9 cellular contexts compared by ENCODE assay signal in genomic region chr22:49847751-49848689, GRCh38. TPM values are rescaled to one million over a fixed set of nuclear protein-coding genes. Genes with fewer than 3 reads are reported as not detected.
DNase-seq lines count a peak whose midpoint lies in the region; ATAC-seq and TF ChIP-seq lines count a peak whose summit lies in the region.
"Had no signal": no experiment of that assay in that cellular context is flagged by ENCODE, and none has a peak within 500 bp of the region (broad histone marks: within the 10 kb centered on the region; RNA-seq: fewer than 3 reads in every experiment).

No MANE protein-coding gene starts in this region.

- H3K9ac ChIP-seq in SK-N-SH (no peak overlapping the region), adipocyte (ENCODE audit: low read length) (no peak overlapping the region), subcutaneous abdominal adipose tissue (ENCODE audit: low read length in 5 of 5) (peak overlapping the region in 1 of 5 donors; percentile 30)

- H3K4me1 ChIP-seq in SK-N-SH (ENCODE audit: control insufficient read depth in 1 of 2, insufficient read depth in 2 of 2, low read depth in 1 of 2, low read length in 1 of 2): peaks cover 0 to 6% of the 10 kb centered on the region in 2 experiments; a peak in 1 of 4 replicates
- H3K4me1 ChIP-seq in adipocyte (ENCODE audit: control insufficient read depth, insufficient read depth, low read length): peaks cover 7% of the 10 kb centered on the region
- H3K4me1 ChIP-seq in subcutaneous abdominal adipose tissue (ENCODE audit: control insufficient read depth in 5 of 5, insufficient read depth in 5 of 5, low read length in 5 of 5): peaks cover 0 to 32% (median 25%) of the 10 kb centered on the region in 5 donors

- H3K9me3 ChIP-seq in SK-N-SH (no peaks in the 10 kb centered on the region), adipocyte (ENCODE audit: control insufficient read depth, low read length) (no peaks in the 10 kb centered on the region), subcutaneous abdominal adipose tissue (ENCODE audit: control insufficient read depth in 5 of 5, low read length in 5 of 5) (no peaks in the 10 kb centered on the region)

- no peak for TF ChIP-seq EP300 in SK-N-SH (IDR thresholded peaks at IDR 0.05; ENCODE audit: borderline replicate concordance in 1 of 2, low read depth in 1 of 2, low read length in 1 of 2)

- H3K36me3 ChIP-seq in SK-N-SH (replicated peaks in 1 of 2; ENCODE audit: control insufficient read depth in 1 of 2, insufficient read depth in 2 of 2, low read length in 1 of 2) (no peaks in the 10 kb centered on the region), adipocyte (ENCODE audit: control insufficient read depth, insufficient read depth, low read length, severe bottlenecking) (no peaks in the 10 kb centered on the region), subcutaneous abdominal adipose tissue (ENCODE audit: control insufficient read depth in 5 of 5, insufficient read depth in 5 of 5, low read length in 5 of 5) (no peaks in the 10 kb centered on the region)

- no peak for TF ChIP-seq RAD21 in SK-N-SH (IDR thresholded peaks at IDR 0.05; ENCODE audit: low read length)

- peak; percentile 75 for DNase-seq in SK-N-SH
- DNase-seq in adipocyte (ENCODE audit: low read depth): peak; percentile 44
- no peak for DNase-seq in left lobe of liver (ENCODE audit: low spot score)
- no peak for DNase-seq in activated CD4-positive, CD25-positive, alpha-beta regulatory T cell treated with anti-CD3 and anti-CD28 coated beads, Interleukin-2, amount 50 U/mL, for 72 hours
- no peak for DNase-seq in superior temporal gyrus (ENCODE audit: extremely low spot score)
- DNase-seq: caudate nucleus had no signal

- 53% methylated on average over 31 of the region's 64 CpGs for WGBS in SK-N-SH (ENCODE audit: low lambda C conversion rate)

- H2AFZ ChIP-seq in SK-N-SH (ENCODE audit: low read depth): 0 out of 2 replicates have a peak overlapping the region, but pooled peaks have one; percentile 35

- H3F3A ChIP-seq in SK-N-SH (replicated peaks; ENCODE audit: insufficient read depth): peaks cover 9% of the 10 kb centered on the region

- H3K27ac ChIP-seq in SK-N-SH (ENCODE audit: low read depth in 2 of 2, low read length in 1 of 2) (no peak overlapping the region), subcutaneous abdominal adipose tissue (ENCODE audit: low read depth, low read length) (no peak overlapping the region)

- TF ChIP-seq CTCF in SK-N-SH (IDR thresholded peaks at IDR 0.05): no peak

- H3K4me2 ChIP-seq in SK-N-SH: peak overlapping the region; percentile 81

- H3K79me2 ChIP-seq in SK-N-SH (ENCODE audit: insufficient read depth): no peaks in the 10 kb centered on the region

- POLR2A ChIA-PET in SK-N-SH (lab: Yijun Ruan, JAX): no interaction called here

- peaks cover 28% of the 10 kb centered on the region for H3K27me3 ChIP-seq in SK-N-SH (ENCODE audit: insufficient read depth)
- peaks cover 31% of the 10 kb centered on the region for H3K27me3 ChIP-seq in adipocyte (replicated peaks; ENCODE audit: control insufficient read depth, insufficient read depth, low read length)
- peaks cover 12 to 32% (median 24%) of the 10 kb centered on the region in 5 donors for H3K27me3 ChIP-seq in subcutaneous abdominal adipose tissue (ENCODE audit: control insufficient read depth in 5 of 5, insufficient read depth in 4 of 5, low read length in 5 of 5)

- H3K4me3 ChIP-seq in SK-N-SH (ENCODE audit: low read depth in 2 of 2, low read length in 1 of 2) (peak overlapping the region; percentile 9 to 43; a peak in 3 of 4 replicates), adipocyte (ENCODE audit: low read length) (peak overlapping the region; percentile 58), subcutaneous abdominal adipose tissue (ENCODE audit: low read depth in 1 of 5, low read length in 5 of 5) (peak overlapping the region in 3 of 5 donors; percentile 51 to 65 (median 52))

- no peaks in the 10 kb centered on the region for H4K20me1 ChIP-seq in SK-N-SH (ENCODE audit: insufficient read depth)

- H3K9me2 ChIP-seq in SK-N-SH: no peaks in the 10 kb centered on the region

- CTCF ChIA-PET in SK-N-SH (lab: Yijun Ruan, JAX): interaction anchor here (0.6 kb wide), 1 partner anchor 9 kb away, joined by 4 read pairs; no protein-coding TSS in a partner anchor

- ATAC-seq in SK-N-SH treated with all-trans-retinoic acid at 6 μM for 48 hours (no peak), left lobe of liver (peak; percentile 21), HG03159 (IDR thresholded peaks at IDR 0.05; ENCODE audit: unreplicated experiment) (no peak)

TF ChIP-seq in SK-N-SH, 30 proteins besides CTCF, POLR2A, EP300 and RAD21 (continues in another document):
- TF ChIP-seq MAX (IDR thresholded peaks at IDR 0.05; ENCODE audit: low read depth) (no peak), FOSL2 (IDR thresholded peaks at IDR 0.05; ENCODE audit: borderline replicate concordance, low read depth) (no peak), GABPA (IDR thresholded peaks at IDR 0.05; ENCODE audit: low read depth) (no peak), RFX5 (IDR thresholded peaks at IDR 0.05; ENCODE audit: low read length) (no peak), SIN3A (IDR thresholded peaks at IDR 0.05; ENCODE audit: borderline replicate concordance, low read depth, low read length) (no peak), USF2 (IDR thresholded peaks at IDR 0.05; ENCODE audit: borderline replicate concordance, low read depth, low read length) (no peak), USF1 (IDR thresholded peaks at IDR 0.05; ENCODE audit: borderline replicate concordance, low read depth) (no peak)

TF ChIP-seq in SK-N-SH treated with all-trans-retinoic acid at 6 μM for 48 hours, 23 proteins besides CTCF, POLR2A, EP300 and RAD21:
- no peak for TF ChIP-seq ZFP30 (CRISPR knock-in tag; IDR thresholded peaks at IDR 0.05)

RNA-seq across cellular contexts. Expression of gene ZBED4, which starts 5.6 kb away (rescaled TPM):
- polyA plus RNA-seq in SK-N-SH (2012; rRNA removed): 6.8 and 7.9 TPM in 2 replicates
- 6.3 and 7.8 TPM in 2 replicates for polyA plus RNA-seq in SK-N-SH (2012; cell fraction: cytosol; rRNA removed)
- polyA plus RNA-seq in SK-N-SH (2012; cell fraction: nucleus; rRNA removed): 12.3 and 12.4 TPM in 2 replicates
- 4.7 TPM for total RNA-seq in left lobe of liver

RNA-seq across cellular contexts. Expression of gene BRD1, which starts 20.3 kb away (rescaled TPM):
- polyA plus RNA-seq in SK-N-SH (2012; rRNA removed): 7.8 and 10.3 TPM in 2 replicates
- polyA plus RNA-seq in SK-N-SH (2012; cell fraction: cytosol; rRNA removed): 6.0 and 7.7 TPM in 2 replicates
- polyA plus RNA-seq in SK-N-SH (2012; cell fraction: nucleus; rRNA removed): 40.9 and 50.0 TPM in 2 replicates
- 17.9 TPM for total RNA-seq in left lobe of liver

Comparison
In these comparisons a context has a peak if more than half of its experiments do, and no peak if none do; other contexts are left out.
1. DNase-seq: peak in SK-N-SH (single experiment) and adipocyte (single experiment); none in left lobe of liver (single experiment), activated CD4-positive, CD25-positive, alpha-beta regulatory T cell treated with anti-CD3 and anti-CD28 coated beads, Interleukin-2, amount 50 U/mL, for 72 hours (single experiment) and superior temporal gyrus (single experiment).
2. Peak in every context shown above with its lines, with median percentiles within 50 percentile points of each other: H3K4me3 ChIP-seq.